In genomic region chr10:34587002-34587740, GRCh38 we compare ENCODE assay signal across 19 cellular contexts.
DNase-seq lines count a peak whose midpoint lies in the region; ATAC-seq, FAIRE-seq and TF ChIP-seq lines count a peak whose summit lies in the region.
"Had no signal": no experiment of that assay in that cellular context is flagged by ENCODE, and none has a peak within 500 bp of the region (broad histone marks: within the 10 kb centered on the region; RNA-seq: fewer than 3 reads in every experiment).

No MANE protein-coding gene starts in this region.

- no peak overlapping the region for H3K27ac Mint-ChIP-seq in astrocyte (ENCODE audit: unreplicated experiment)
- no peak overlapping the region for H3K27ac Mint-ChIP-seq in activated T-helper 17 cell treated with anti-CD3 and anti-CD28 coated beads, Interleukin-2, amount 50 U/mL, for 72 hours

- H4K20me1 ChIP-seq in astrocyte (ENCODE audit: insufficient read depth, low read length): peaks cover 4% of the 10 kb centered on the region

- H3K79me2 ChIP-seq in astrocyte (ENCODE audit: insufficient read depth, low read length) (peaks cover 4% of the 10 kb centered on the region), mesendoderm (ENCODE audit: control insufficient read depth, insufficient read depth, low read length) (peaks cover 3% of the 10 kb centered on the region)

- H3K4me3 Mint-ChIP-seq in astrocyte (ENCODE audit: unreplicated experiment): no peak overlapping the region
- H3K4me3 Mint-ChIP-seq in activated T-helper 17 cell treated with anti-CD3 and anti-CD28 coated beads, Interleukin-2, amount 50 U/mL, for 72 hours: no peak overlapping the region

- peak; percentile 26 for DNase-seq in AG10803 (ENCODE audit: low read depth)
- peak; percentile 15 for DNase-seq in HCEC 1CT
- DNase-seq in astrocyte (ENCODE audit: low read depth): no peak
- DNase-seq in mesendoderm: no peak
- no peak for DNase-seq in midbrain (lab: John Stamatoyannopoulos, UW)
- DNase-seq in stimulated activated CD4-positive, alpha-beta T cell treated with anti-CD3 and anti-CD28 coated beads, Interleukin-4, amount 100 ng/mL, for 24 hours: no peak
- DNase-seq: COR-L47, KG1, NCI-H1092, NCI-H146, NCI-H2081, NCI-H510A treated with DMSO at 0.1 percent for 48 hours, NCI-H82 had no signal

- no peak overlapping the region for H2AK5ac ChIP-seq in mesendoderm (ENCODE audit: low read length)

- H4K8ac ChIP-seq in mesendoderm (ENCODE audit: low read depth, low read length): no peak overlapping the region

- H3K27ac ChIP-seq in astrocyte (ENCODE audit: low read depth, low read length): no peak overlapping the region
- H3K27ac ChIP-seq in mesendoderm (ENCODE audit: low read depth, low read length): no peak overlapping the region

- no peaks in the 10 kb centered on the region for H3K36me3 ChIP-seq in astrocyte (ENCODE audit: insufficient read depth, low read length)
- H3K36me3 ChIP-seq in mesendoderm (ENCODE audit: control insufficient read depth, insufficient read depth, low read length): no peaks in the 10 kb centered on the region

- no peak overlapping the region for H2BK120ac ChIP-seq in mesendoderm (ENCODE audit: low read depth, low read length)

- ATAC-seq in GM21360 (IDR thresholded peaks at IDR 0.05; ENCODE audit: unreplicated experiment): no peak
- ATAC-seq in activated T-helper 17 cell treated with anti-CD3 and anti-CD28 coated beads, Interleukin-2, amount 50 U/mL, for 72 hours (replicated peaks): no peak
- ATAC-seq: Panc1, Right ventricle myocardium inferior had no signal

- no peaks in the 10 kb centered on the region for H3K9me3 ChIP-seq in astrocyte (ENCODE audit: insufficient read depth, low read depth, low read length)

- TF ChIP-seq CTCF in AG10803 (conservative IDR thresholded peaks at IDR 0.05; ENCODE audit: low read length) (no peak), astrocyte (IDR thresholded peaks at IDR 0.05; ENCODE audit: insufficient read depth, low read depth, low read length) (no peak)

- H3K79me1 ChIP-seq in mesendoderm (ENCODE audit: low read length): peaks cover 13% of the 10 kb centered on the region

- no peak overlapping the region for H3K4me3 ChIP-seq in AG10803 (ENCODE audit: low read length)
- H3K4me3 ChIP-seq in astrocyte (ENCODE audit: insufficient read depth, low read depth, low read length): no peak overlapping the region
- no peak overlapping the region for H3K4me3 ChIP-seq in mesendoderm (ENCODE audit: low read length)

- H3K4me1 ChIP-seq in astrocyte (ENCODE audit: insufficient read depth, low read length): peaks cover 6% of the 10 kb centered on the region
- no peaks in the 10 kb centered on the region for H3K4me1 ChIP-seq in mesendoderm (ENCODE audit: control insufficient read depth, low read depth, low read length)

- no peak overlapping the region for H2BK15ac ChIP-seq in mesendoderm (replicated peaks; ENCODE audit: low read depth)

- H2BK5ac ChIP-seq in mesendoderm (ENCODE audit: low read length): no peak overlapping the region

- peak overlapping the region; percentile 55 for H3K4ac ChIP-seq in mesendoderm (ENCODE audit: low read depth, low read length)

- H3K36me3 Mint-ChIP-seq in astrocyte (ENCODE audit: low read depth, unreplicated experiment): peaks cover 3% of the 10 kb centered on the region
- H3K36me3 Mint-ChIP-seq in activated T-helper 17 cell treated with anti-CD3 and anti-CD28 coated beads, Interleukin-2, amount 50 U/mL, for 72 hours (ENCODE audit: low read depth): no peaks in the 10 kb centered on the region

- H3K9ac ChIP-seq in astrocyte (ENCODE audit: low read length): no peak overlapping the region
- no peak overlapping the region for H3K9ac ChIP-seq in mesendoderm (ENCODE audit: low read length)

- no peak overlapping the region for H3K56ac ChIP-seq in mesendoderm (ENCODE audit: low read length)

- no peak overlapping the region for H3K23ac ChIP-seq in mesendoderm (ENCODE audit: low read length)

- H3K27me3 ChIP-seq in astrocyte (ENCODE audit: insufficient read depth, low read length) (no peaks in the 10 kb centered on the region), mesendoderm (ENCODE audit: insufficient read depth, low read length, poor library complexity) (no peaks in the 10 kb centered on the region)

- WGBS in mesendoderm (ENCODE audit: extremely low coverage, insufficient coverage, low lambda C conversion rate): no CpG with 5 or more reads among the region's 4 CpGs

- peak overlapping the region; percentile 18 for H3K4me2 ChIP-seq in astrocyte (ENCODE audit: low read length)
- no peak overlapping the region for H3K4me2 ChIP-seq in mesendoderm (ENCODE audit: low read length)

- H3K9me3 Mint-ChIP-seq in astrocyte (ENCODE audit: unreplicated experiment): no peaks in the 10 kb centered on the region
- no peaks in the 10 kb centered on the region for H3K9me3 Mint-ChIP-seq in activated T-helper 17 cell treated with anti-CD3 and anti-CD28 coated beads, Interleukin-2, amount 50 U/mL, for 72 hours

- FAIRE-seq in astrocyte (lab: Jason Lieb, UNC): no peak
- FAIRE-seq: A204.1, GM19239 had no signal

- no peak overlapping the region for H3K18ac ChIP-seq in mesendoderm (ENCODE audit: low read length)

- H3K4me1 Mint-ChIP-seq in astrocyte (ENCODE audit: low read depth, unreplicated experiment): peaks cover 40% of the 10 kb centered on the region
- no peaks in the 10 kb centered on the region for H3K4me1 Mint-ChIP-seq in activated T-helper 17 cell treated with anti-CD3 and anti-CD28 coated beads, Interleukin-2, amount 50 U/mL, for 72 hours

- no peaks in the 10 kb centered on the region for H3K27me3 Mint-ChIP-seq in astrocyte (ENCODE audit: low read depth, unreplicated experiment)
- peaks cover 9% of the 10 kb centered on the region for H3K27me3 Mint-ChIP-seq in activated T-helper 17 cell treated with anti-CD3 and anti-CD28 coated beads, Interleukin-2, amount 50 U/mL, for 72 hours

- no peak overlapping the region for H2AFZ ChIP-seq in astrocyte (ENCODE audit: low read depth, low read length)

- no peak overlapping the region for H4K5ac ChIP-seq in mesendoderm (ENCODE audit: low read length)

Comparison
In these comparisons a context has a peak if more than half of its experiments do, and no peak if none do; other contexts are left out.
1. DNase-seq: peak in AG10803 (single experiment) and HCEC 1CT (single experiment); none in astrocyte (single experiment), mesendoderm (single experiment), midbrain (single experiment) and stimulated activated CD4-positive, alpha-beta T cell treated with anti-CD3 and anti-CD28 coated beads, Interleukin-4, amount 100 ng/mL, for 24 hours (single experiment).